8 cellular contexts compared by ENCODE assay signal in genomic region chr22:36028646-36029405, GRCh38. TPM values are rescaled to one million over a fixed set of nuclear protein-coding genes. Genes with fewer than 3 reads are reported as not detected.
A peak's percentile ranks its signal among the peaks of the same experiment; 100 is the strongest.
DNase-seq lines count a peak whose midpoint lies in the region; ATAC-seq, FAIRE-seq and TF ChIP-seq lines count a peak whose summit lies in the region.

TSS of gene RBFOX2 (minus strand) at chr22:36028824. CDS start at chr22:36028425, 399 bp downstream.

- 8% methylated on average over 2 of the region's 74 CpGs for WGBS in mammary epithelial cell (ENCODE audit: low coverage, missing lambda C conversion rate)

- CTCF ChIA-PET in mammary epithelial cell (lab: Charles Lee; ENCODE audit: low non-redundant PET), result interaction anchor here (0.6 kb wide), 1 partner anchor 37 kb away, joined by 3 read pairs; no protein-coding TSS in a partner anchor

- ATAC-seq in gastrocnemius medialis, result peak; percentile 90 to 91
- no peak for ATAC-seq in GM21737 (IDR thresholded peaks at IDR 0.05; ENCODE audit: unreplicated experiment)

- H3K27me3 ChIP-seq in mammary epithelial cell (ENCODE audit: insufficient read depth, low read length) (no peaks in the 10 kb centered on the region), iPS-18a (ENCODE audit: control insufficient read depth, insufficient read depth, low read length) (no peaks in the 10 kb centered on the region), gastrocnemius medialis (no peaks in the 10 kb centered on the region)

- dilution Hi-C loops in mammary epithelial cell (cut with HindIII; ENCODE audit: low sequenced_read_pairs), result no loop called here

- peak within 1 kb of the TSS; percentile 92 for H2AFZ ChIP-seq in mammary epithelial cell (ENCODE audit: low read depth, low read length)

- DNase-seq in AG08396 (ENCODE audit: low spot score), result peak; percentile 99
- DNase-seq in H54 (ENCODE audit: insufficient read length, low spot score), result peak; percentile 80
- peak; percentile 95 for DNase-seq in NCI-H2171 treated with DMSO at 0.1 percent for 48 hours (lab: John Stamatoyannopoulos, UW)
- peak; percentile 96 for DNase-seq in mammary epithelial cell
- peak; percentile 96 to 97 for DNase-seq in gastrocnemius medialis

- intact Hi-C loops in mammary epithelial cell (cut with micrococcal nuclease) (loop anchor here (1.0 to 10.0 kb wide), 4 partner anchors 20 to 436 kb away; no protein-coding TSS in a partner anchor), gastrocnemius medialis (cut with DNase I; ENCODE audit: low total_unique reads) (loop anchor here (1.0 to 5.0 kb wide), 3 partner anchors 37 to 347 kb away; no protein-coding TSS in a partner anchor)

- peaks cover 16% of the 10 kb centered on the region for H3K4me1 ChIP-seq in mammary epithelial cell (ENCODE audit: insufficient read depth, low read length)
- peaks cover 13% of the 10 kb centered on the region for H3K4me1 ChIP-seq in iPS-18a (ENCODE audit: control insufficient read depth, low read depth, low read length)
- H3K4me1 ChIP-seq in gastrocnemius medialis, result peaks cover 13 to 15% of the 10 kb centered on the region in 2 donors

- in situ Hi-C loops in mammary epithelial cell (cut with MboI; ENCODE audit: low sequenced_read_pairs in 2 of 2) (no loop called here), gastrocnemius medialis (cut with MboI; ENCODE audit: low sequenced_read_pairs in 4 of 4) (no loop called here)

- H4K20me1 ChIP-seq in mammary epithelial cell (ENCODE audit: insufficient read depth, low read length), result no peaks in the 10 kb centered on the region

- no TSS peak for BruUV-seq in mammary epithelial cell (replicated peaks; lab: Mats Ljungman, UMichigan)

- H3K36me3 ChIP-seq in mammary epithelial cell (ENCODE audit: insufficient read depth, low read length) (no peaks in the 10 kb centered on the region), iPS-18a (ENCODE audit: control insufficient read depth, low read depth, low read length) (peaks cover 5% of the 10 kb centered on the region), gastrocnemius medialis (peaks cover 0 to 3% of the 10 kb centered on the region in 2 donors)

- H3K4me3 ChIP-seq in WI38 (ENCODE audit: low read depth, low read length), result peak within 1 kb of the TSS; percentile 89
- peak within 1 kb of the TSS; percentile 84 to 92 (median 86) for H3K4me3 ChIP-seq in mammary epithelial cell (replicated peaks in 1 of 3; ENCODE audit: insufficient read depth in 1 of 3, low read depth in 2 of 3, low read length in 3 of 3)
- peak within 1 kb of the TSS; percentile 86 for H3K4me3 ChIP-seq in iPS-18a (ENCODE audit: low read length)
- peak within 1 kb of the TSS; percentile 72 to 80 (median 74) for H3K4me3 ChIP-seq in gastrocnemius medialis

- H3K79me2 ChIP-seq in mammary epithelial cell (ENCODE audit: insufficient read depth, low read length), result peaks cover 45% of the 10 kb centered on the region

- FAIRE-seq in H54 (lab: Jason Lieb, UNC), result no peak

- peak; percentile 48 for TF ChIP-seq POLR2A in H54 (IDR thresholded peaks at IDR 0.05; ENCODE audit: low read depth, low read length)
- TF ChIP-seq POLR2A in gastrocnemius medialis (IDR thresholded peaks at IDR 0.05), result peak; percentile 56 to 67

- peak within 1 kb of the TSS; percentile 89 for H3K4me2 ChIP-seq in mammary epithelial cell (ENCODE audit: insufficient read depth, low read depth, low read length)

- peak within 1 kb of the TSS; percentile 66 for H3K27ac ChIP-seq in mammary epithelial cell (ENCODE audit: insufficient read depth, low read depth, low read length)
- H3K27ac ChIP-seq in iPS-18a (ENCODE audit: low read length), result peak within 1 kb of the TSS; percentile 24
- peak within 1 kb of the TSS; percentile 83 to 92 (median 86) for H3K27ac ChIP-seq in gastrocnemius medialis

- TF ChIP-seq CTCF in WI38 (IDR thresholded peaks at IDR 0.05; ENCODE audit: low read depth, low read length) (no peak), mammary epithelial cell (conservative IDR thresholded peaks at IDR 0.05 in 1 of 2, IDR thresholded peaks at IDR 0.05 in 1 of 2; ENCODE audit: extremely low read depth in 1 of 2, insufficient read depth in 1 of 2, low read depth in 1 of 2, low read length in 2 of 2) (no peak), gastrocnemius medialis (IDR thresholded peaks at IDR 0.05 in 4 of 5, conservative IDR thresholded peaks at IDR 0.05 in 1 of 5) (no peak)

- H3K9me3 ChIP-seq in mammary epithelial cell (replicated peaks; ENCODE audit: insufficient read depth, low read length) (no peaks in the 10 kb centered on the region), iPS-18a (ENCODE audit: control insufficient read depth, low read depth, low read length) (no peaks in the 10 kb centered on the region), gastrocnemius medialis (no peaks in the 10 kb centered on the region)

- peak within 1 kb of the TSS; percentile 78 for H3K9ac ChIP-seq in mammary epithelial cell (ENCODE audit: insufficient read depth, low read length)
- H3K9ac ChIP-seq in iPS-18a (ENCODE audit: low read length), result peak within 1 kb of the TSS; percentile 74

RNA-seq across cellular contexts. Expression of gene RBFOX2, which starts in this region (rescaled TPM):
- 100 to 1,000 TPM; 126 to 137 TPM for total RNA-seq in mammary epithelial cell
- 107 TPM for polyA plus RNA-seq in mammary epithelial cell
- 138 TPM for polyA minus RNA-seq in mammary epithelial cell
- 10 to 100 TPM; 26.0 to 32.1 (median 28.6) TPM for total RNA-seq in gastrocnemius medialis

Comparison
In these comparisons a context has a peak if more than half of its experiments do, and no peak if none do; other contexts are left out.
1. H3K27ac ChIP-seq: peak in every context shown above with its lines; median percentile 86 in gastrocnemius medialis; 66 in mammary epithelial cell; 24 in iPS-18a.